In genomic region chr17:59106463-59107305, GRCh38 we compare ENCODE assay signal across 8 cellular contexts. TPM values are rescaled to one million over a fixed set of nuclear protein-coding genes. Genes with fewer than 3 reads are reported as not detected.
DNase-seq lines count a peak whose midpoint lies in the region; ATAC-seq, FAIRE-seq and TF ChIP-seq lines count a peak whose summit lies in the region.

TRIM37 (minus strand) TSS chr17:59106880; CDS start chr17:59106461, 419 bp downstream.

- CTCF ChIA-PET in BJ (lab: Yijun Ruan, JAX): no interaction called here

- H3K27ac ChIP-seq in cingulate gyrus (ENCODE audit: low read depth, low read length): peak within 1 kb of the TSS; percentile 81

- peak; percentile 86 for ATAC-seq in HG03457 (IDR thresholded peaks at IDR 0.05; ENCODE audit: unreplicated experiment)

- peak; percentile 93 for FAIRE-seq in GM19239 (lab: Jason Lieb, UNC)

- no peaks in the 10 kb centered on the region for H3K27me3 ChIP-seq in BJ (ENCODE audit: control insufficient read depth, insufficient read depth, low read length)

- POLR2A ChIA-PET in BJ (lab: Charles Lee): no interaction called here

- peak within 1 kb of the TSS; percentile 79 for H3K4me3 ChIP-seq in BJ (ENCODE audit: low read depth, low read length)

- DNase-seq in BJ (ENCODE audit: low read depth): peak; percentile 93
- peak; percentile 91 for DNase-seq in GM19239 (ENCODE audit: insufficient read length, low spot score)
- peak; percentile 97 for DNase-seq in NCI-H524 treated with DMSO at 0.1 percent for 48 hours (lab: John Stamatoyannopoulos, UW)
- peak; percentile 98 for DNase-seq in activated CD4-positive, alpha-beta T cell treated with anti-CD3 and anti-CD28 coated beads for 4 hours
- DNase-seq in kidney tubule cell (ENCODE audit: low spot score): peak; percentile 99
- peak; percentile 94 to 98 (median 97) for DNase-seq in stimulated activated CD4-positive, alpha-beta T cell treated with anti-CD3 and anti-CD28 coated beads, Interleukin-1b, Interleukin-23, amount 100 ng/mL, for 24 hours (ENCODE audit: low read depth in 4 of 4, low spot score in 1 of 4)

- no peaks in the 10 kb centered on the region for H3K36me3 ChIP-seq in BJ (ENCODE audit: control insufficient read depth, insufficient read depth, low read length)

- 0 out of 2 replicates have a peak, but pooled peaks have one; percentile 25 for TF ChIP-seq CTCF in BJ (IDR thresholded peaks at IDR 0.05; ENCODE audit: insufficient read depth, low read depth, low read length)

RNA-seq across cellular contexts. Expression of gene TRIM37, which starts in this region (rescaled TPM):
- polyA plus RNA-seq in BJ (2011; rRNA removed): 20.6 and 20.9 TPM in 2 replicates
- 24.0 and 26.9 TPM in 2 replicates for polyA minus RNA-seq in BJ (2011; rRNA and poly(A)+ RNA removed)

Comparison
In these comparisons a context has a peak if more than half of its experiments do, and no peak if none do; other contexts are left out.
1. Peak in every context shown above with its lines: DNase-seq, ATAC-seq, H3K4me3 ChIP-seq and H3K27ac ChIP-seq.